ENCODE assay signal across 14 cellular contexts in genomic region chr20:31788578-31788977, GRCh38. TPM values are rescaled to one million over a fixed set of nuclear protein-coding genes. Genes with fewer than 3 reads are reported as not detected.
DNase-seq lines count a peak whose midpoint lies in the region; ATAC-seq and TF ChIP-seq lines count a peak whose summit lies in the region.
"Had no signal": no experiment of that assay in that cellular context is flagged by ENCODE, and none has a peak within 500 bp of the region (broad histone marks: within the 10 kb centered on the region; RNA-seq: fewer than 3 reads in every experiment).

No MANE protein-coding gene starts in this region.

- peak overlapping the region; percentile 46 for H3K9ac ChIP-seq in skeletal muscle satellite cell (ENCODE audit: low read depth, low read length)

- peak overlapping the region; percentile 9 for H3K4me2 ChIP-seq in skeletal muscle satellite cell (ENCODE audit: low read length)

- CTCF ChIA-PET in activated CD4-positive, alpha-beta memory T cell treated with anti-CD3 and anti-CD28 coated beads for 36 hours (lab: Charles Lee) = no interaction called here
- CTCF ChIA-PET in activated CD4-positive, alpha-beta memory T cell treated with anti-CD3 and anti-CD28 coated beads, Interleukin-2, amount 10 ng/mL, durations not matched to agents 7 days and 5 days (lab: Charles Lee) = interaction anchor here (0.9 kb wide), 1 partner anchor 16 kb away, joined by 4 read pairs; no protein-coding TSS in a partner anchor
- CTCF ChIA-PET in Panc1 (lab: Charles Lee) = no interaction called here

- ATAC-seq in Panc1 (peak; percentile 72), HG03342 (IDR thresholded peaks at IDR 0.05; ENCODE audit: unreplicated experiment) (no peak)
- ATAC-seq: esophagus mucosa had no signal

- TF ChIP-seq CTCF in Panc1 (IDR thresholded peaks at IDR 0.05) (peak; percentile 64), stomach (IDR thresholded peaks at IDR 0.05) (no peak), prostate gland (IDR thresholded peaks at IDR 0.05) (no peak)

- H3K27ac ChIP-seq in Panc1 (ENCODE audit: low read length) = no peak overlapping the region
- no peak overlapping the region for H3K27ac ChIP-seq in stomach
- H3K27ac ChIP-seq in prostate gland = no peak overlapping the region
- H3K27ac ChIP-seq: uterus had no signal

- no peaks in the 10 kb centered on the region for H3K9me3 Mint-ChIP-seq in activated CD4-positive, alpha-beta memory T cell treated with anti-CD3 and anti-CD28 coated beads for 36 hours
- no peaks in the 10 kb centered on the region for H3K9me3 Mint-ChIP-seq in activated CD4-positive, alpha-beta memory T cell treated with anti-CD3 and anti-CD28 coated beads, Interleukin-2, amount 10 ng/mL, durations not matched to agents 7 days and 5 days

- POLR2A ChIA-PET in activated CD4-positive, alpha-beta memory T cell treated with anti-CD3 and anti-CD28 coated beads for 36 hours (lab: Charles Lee) = no interaction called here
- POLR2A ChIA-PET in activated CD4-positive, alpha-beta memory T cell treated with anti-CD3 and anti-CD28 coated beads, Interleukin-2, amount 10 ng/mL, durations not matched to agents 7 days and 5 days (lab: Charles Lee) = interaction anchor here (0.6 to 1.0 kb wide), 2 partner anchors 30 to 1646 kb away, joined by 3 read pairs; no protein-coding TSS in a partner anchor
- POLR2A ChIA-PET in Panc1 (lab: Charles Lee) = interaction anchor here (0.6 kb wide), 1 partner anchor 18 kb away, joined by 6 read pairs; no protein-coding TSS in a partner anchor

- WGBS in stomach, 5 donors = 58 to 72% (median 69%) methylated on average over 3 of the region's 3 CpGs
- 73% methylated on average over 3 of the region's 3 CpGs for WGBS in prostate gland

- in situ Hi-C loops in Panc1 (cut with HindIII; ENCODE audit: low pct_unique_long_range_greater_than_20kb, low sequenced_read_pairs) = no loop called here

- no TSS peak for BruUV-seq in Panc1 (replicated peaks; lab: Mats Ljungman, UMichigan)

- no peaks in the 10 kb centered on the region for H3K4me1 ChIP-seq in Panc1 (ENCODE audit: control insufficient read depth, insufficient read depth, low read length)
- H3K4me1 ChIP-seq in skeletal muscle satellite cell (ENCODE audit: control insufficient read depth, insufficient read depth, low read length) = peaks cover 11% of the 10 kb centered on the region
- H3K4me1 ChIP-seq in stomach = no peaks in the 10 kb centered on the region
- no peaks in the 10 kb centered on the region for H3K4me1 ChIP-seq in prostate gland (replicated peaks)
- H3K4me1 ChIP-seq: uterus had no signal

- intact Hi-C loops in activated CD4-positive, alpha-beta memory T cell treated with anti-CD3 and anti-CD28 coated beads for 36 hours (cut with micrococcal nuclease) = no loop called here
- intact Hi-C loops in Panc1 (cut with micrococcal nuclease; ENCODE audit: unreplicated experiment) = no loop called here
- intact Hi-C loops in stomach (cut with DNase I; ENCODE audit: low total_unique reads) = no loop called here
- intact Hi-C loops in prostate gland (cut with DNase I) = no loop called here

- H3K27ac Mint-ChIP-seq in activated CD4-positive, alpha-beta memory T cell treated with anti-CD3 and anti-CD28 coated beads for 36 hours = no peak overlapping the region
- no peak overlapping the region for H3K27ac Mint-ChIP-seq in activated CD4-positive, alpha-beta memory T cell treated with anti-CD3 and anti-CD28 coated beads, Interleukin-2, amount 10 ng/mL, durations not matched to agents 7 days and 5 days

- peak; percentile 13 for DNase-seq in activated CD4-positive, alpha-beta memory T cell treated with anti-CD3 and anti-CD28 coated beads for 36 hours
- DNase-seq in activated CD4-positive, alpha-beta memory T cell treated with anti-CD3 and anti-CD28 coated beads, Interleukin-2, amount 10 ng/mL, durations not matched to agents 7 days and 5 days = no peak
- no peak for DNase-seq in Panc1 (ENCODE audit: low read depth, low spot score)
- DNase-seq in fibroblast of peridontal ligament (ENCODE audit: extremely low read depth) = peak; percentile 50
- DNase-seq in stomach = no peak
- DNase-seq in prostate gland (ENCODE audit: low spot score) = no peak
- DNase-seq: 8988T; NCI-H1417; NK-92 treated with Interleukin-12 subunit alpha and Interleukin-12 subunit beta, amount 100 ng/mL, for 24 hours; uterus had no signal

- peaks cover 48% of the 10 kb centered on the region for H3K36me3 Mint-ChIP-seq in activated CD4-positive, alpha-beta memory T cell treated with anti-CD3 and anti-CD28 coated beads for 36 hours
- peaks cover 65% of the 10 kb centered on the region for H3K36me3 Mint-ChIP-seq in activated CD4-positive, alpha-beta memory T cell treated with anti-CD3 and anti-CD28 coated beads, Interleukin-2, amount 10 ng/mL, durations not matched to agents 7 days and 5 days (ENCODE audit: low read depth)

- H3K27me3 ChIP-seq in Panc1 (ENCODE audit: control insufficient read depth, insufficient read depth, low read length) (no peaks in the 10 kb centered on the region), skeletal muscle satellite cell (ENCODE audit: control insufficient read depth, insufficient read depth, low read length) (no peaks in the 10 kb centered on the region), stomach (no peaks in the 10 kb centered on the region), prostate gland (replicated peaks; ENCODE audit: insufficient read depth) (no peaks in the 10 kb centered on the region)
- H3K27me3 ChIP-seq: uterus had no signal

- no peaks in the 10 kb centered on the region for H3K4me1 Mint-ChIP-seq in activated CD4-positive, alpha-beta memory T cell treated with anti-CD3 and anti-CD28 coated beads for 36 hours (ENCODE audit: low read depth)
- H3K4me1 Mint-ChIP-seq in activated CD4-positive, alpha-beta memory T cell treated with anti-CD3 and anti-CD28 coated beads, Interleukin-2, amount 10 ng/mL, durations not matched to agents 7 days and 5 days = peaks cover 2% of the 10 kb centered on the region

- no peaks in the 10 kb centered on the region for H3K27me3 Mint-ChIP-seq in activated CD4-positive, alpha-beta memory T cell treated with anti-CD3 and anti-CD28 coated beads for 36 hours
- no peaks in the 10 kb centered on the region for H3K27me3 Mint-ChIP-seq in activated CD4-positive, alpha-beta memory T cell treated with anti-CD3 and anti-CD28 coated beads, Interleukin-2, amount 10 ng/mL, durations not matched to agents 7 days and 5 days

- peaks cover 80% of the 10 kb centered on the region for H3K36me3 ChIP-seq in Panc1 (ENCODE audit: control insufficient read depth, insufficient read depth, low read length)
- H3K36me3 ChIP-seq in skeletal muscle satellite cell (ENCODE audit: insufficient read depth, low read length) = peaks cover 29% of the 10 kb centered on the region
- H3K36me3 ChIP-seq in stomach = peaks cover 0 to 26% (median 0%) of the 10 kb centered on the region in 4 donors
- no peaks in the 10 kb centered on the region for H3K36me3 ChIP-seq in prostate gland
- H3K36me3 ChIP-seq: uterus had no signal

- no peak for TF ChIP-seq EP300 in stomach (IDR thresholded peaks at IDR 0.05)

- TF ChIP-seq POLR2A in stomach (IDR thresholded peaks at IDR 0.05) (no peak), prostate gland (IDR thresholded peaks at IDR 0.05) (no peak)

- H3K9me3 ChIP-seq in Panc1 (ENCODE audit: control insufficient read depth, insufficient read depth, low read depth, low read length) (no peaks in the 10 kb centered on the region), skeletal muscle satellite cell (replicated peaks; ENCODE audit: low read length) (no peaks in the 10 kb centered on the region), stomach (no peaks in the 10 kb centered on the region), prostate gland (no peaks in the 10 kb centered on the region)
- H3K9me3 ChIP-seq: uterus had no signal

- no peak overlapping the region for H3K4me3 Mint-ChIP-seq in activated CD4-positive, alpha-beta memory T cell treated with anti-CD3 and anti-CD28 coated beads for 36 hours
- no peak overlapping the region for H3K4me3 Mint-ChIP-seq in activated CD4-positive, alpha-beta memory T cell treated with anti-CD3 and anti-CD28 coated beads, Interleukin-2, amount 10 ng/mL, durations not matched to agents 7 days and 5 days

- H3K4me3 ChIP-seq in Panc1 (ENCODE audit: low read depth in 2 of 2, low read length in 2 of 2) = no peak overlapping the region
- H3K4me3 ChIP-seq in skeletal muscle satellite cell (ENCODE audit: low read length) = no peak overlapping the region
- H3K4me3 ChIP-seq in stomach = no peak overlapping the region
- H3K4me3 ChIP-seq in prostate gland = no peak overlapping the region
- H3K4me3 ChIP-seq: uterus had no signal

RNA-seq across cellular contexts. Expression of gene MYLK2, which starts 30.6 kb away (rescaled TPM):
- under 1 TPM; 0.27 to 0.43 TPM for total RNA-seq in activated CD4-positive, alpha-beta memory T cell treated with anti-CD3 and anti-CD28 coated beads for 36 hours
- total RNA-seq in activated CD4-positive, alpha-beta memory T cell treated with anti-CD3 and anti-CD28 coated beads, Interleukin-2, amount 10 ng/mL, durations not matched to agents 7 days and 5 days = under 1 TPM; 0.33 to 0.45 TPM
- total RNA-seq in Panc1 (2021; ENCODE audit: unreplicated experiment) (0.87 TPM), stomach (under 1 TPM in 2 of 5 donors, not detected in 3; 0.37 to 0.45 TPM), prostate gland (under 1 TPM; 0.27 to 0.91 TPM)
- polyA plus RNA-seq in Panc1 (2012; ENCODE audit: insufficient read length) = 0.15 TPM
- 0.22 and 0.25 TPM in 2 replicates for total RNA-seq in skeletal muscle satellite cell (2012; rRNA removed)
- under 1 TPM; 0.19 to 0.43 (median 0.31) TPM for polyA plus RNA-seq in stomach

RNA-seq across cellular contexts. Expression of gene TPX2, which starts 49.5 kb away (rescaled TPM):
- total RNA-seq in activated CD4-positive, alpha-beta memory T cell treated with anti-CD3 and anti-CD28 coated beads for 36 hours = 100 to 1,000 TPM; 149 TPM
- total RNA-seq in activated CD4-positive, alpha-beta memory T cell treated with anti-CD3 and anti-CD28 coated beads, Interleukin-2, amount 10 ng/mL, durations not matched to agents 7 days and 5 days = 100 to 1,000 TPM; 137 to 138 TPM
- total RNA-seq in Panc1 (2021; ENCODE audit: unreplicated experiment) = 248 TPM
- 84.6 TPM for polyA plus RNA-seq in Panc1 (2012; ENCODE audit: insufficient read length)
- 45.4 and 60.7 TPM in 2 replicates for total RNA-seq in skeletal muscle satellite cell (2012; rRNA removed)
- 10 to 100 TPM in 1 of 5 donors, 1 to 10 TPM in 4; 5.3 to 11.4 (median 7.6) TPM for total RNA-seq in stomach
- 1 to 10 TPM; 1.7 to 7.1 (median 3.3) TPM for polyA plus RNA-seq in stomach
- total RNA-seq in prostate gland = 10 to 100 TPM in 1 of 2 donors, 1 to 10 TPM in 1; 1.4 to 23.2 TPM

RNA-seq across cellular contexts. Expression of gene FOXS1, which starts 56.8 kb away (rescaled TPM):
- total RNA-seq in activated CD4-positive, alpha-beta memory T cell treated with anti-CD3 and anti-CD28 coated beads for 36 hours = not detected
- total RNA-seq in activated CD4-positive, alpha-beta memory T cell treated with anti-CD3 and anti-CD28 coated beads, Interleukin-2, amount 10 ng/mL, durations not matched to agents 7 days and 5 days = not detected
- 6.3 TPM for total RNA-seq in Panc1 (2021; ENCODE audit: unreplicated experiment)
- 6.0 TPM for polyA plus RNA-seq in Panc1 (2012; ENCODE audit: insufficient read length)
- not detected in 2 replicates for total RNA-seq in skeletal muscle satellite cell (2012; rRNA removed)
- total RNA-seq in stomach = 1 to 10 TPM in 1 of 5 donors, not detected in 4; 1.1 TPM
- under 1 TPM in 2 of 3 donors, not detected in 1; 0.43 to 0.44 TPM for polyA plus RNA-seq in stomach
- total RNA-seq in prostate gland = 1 to 10 TPM in 1 of 2 donors, not detected in 1; 8.3 TPM
- total RNA-seq: T-helper 1 cell treated with Interleukin-12 subunit alpha and Interleukin-12 subunit beta and Interleukin-4 antibody, amounts not matched to agents 30 ng/mL and 1 ng/mL, for 36 hours had no signal

Comparison
In these comparisons a context has a peak if more than half of its experiments do, and no peak if none do; other contexts are left out.
1. DNase-seq: peak in activated CD4-positive, alpha-beta memory T cell treated with anti-CD3 and anti-CD28 coated beads for 36 hours (single experiment) and fibroblast of peridontal ligament (single experiment); none in activated CD4-positive, alpha-beta memory T cell treated with anti-CD3 and anti-CD28 coated beads, Interleukin-2, amount 10 ng/mL, durations not matched to agents 7 days and 5 days (single experiment), Panc1 (single experiment), stomach (single experiment) and prostate gland (single experiment).
2. RNA of gene TPX2, which starts 49.5 kb away (total RNA-seq): 248 TPM in Panc1 (single experiment), 149 TPM in activated CD4-positive, alpha-beta memory T cell treated with anti-CD3 and anti-CD28 coated beads for 36 hours and 137 to 138 TPM in activated CD4-positive, alpha-beta memory T cell treated with anti-CD3 and anti-CD28 coated beads, Interleukin-2, amount 10 ng/mL, durations not matched to agents 7 days and 5 days; 1.4 to 23.2 TPM in prostate gland and 5.3 to 11.4 TPM in stomach; every median in the first group is over 4 times any median in the second.